ENCODE assay signal across 1 cellular context in genomic region chr12:66188584-66189475, GRCh38.
TF ChIP-seq lines count a peak whose summit lies in the region.

A gene with protein sequence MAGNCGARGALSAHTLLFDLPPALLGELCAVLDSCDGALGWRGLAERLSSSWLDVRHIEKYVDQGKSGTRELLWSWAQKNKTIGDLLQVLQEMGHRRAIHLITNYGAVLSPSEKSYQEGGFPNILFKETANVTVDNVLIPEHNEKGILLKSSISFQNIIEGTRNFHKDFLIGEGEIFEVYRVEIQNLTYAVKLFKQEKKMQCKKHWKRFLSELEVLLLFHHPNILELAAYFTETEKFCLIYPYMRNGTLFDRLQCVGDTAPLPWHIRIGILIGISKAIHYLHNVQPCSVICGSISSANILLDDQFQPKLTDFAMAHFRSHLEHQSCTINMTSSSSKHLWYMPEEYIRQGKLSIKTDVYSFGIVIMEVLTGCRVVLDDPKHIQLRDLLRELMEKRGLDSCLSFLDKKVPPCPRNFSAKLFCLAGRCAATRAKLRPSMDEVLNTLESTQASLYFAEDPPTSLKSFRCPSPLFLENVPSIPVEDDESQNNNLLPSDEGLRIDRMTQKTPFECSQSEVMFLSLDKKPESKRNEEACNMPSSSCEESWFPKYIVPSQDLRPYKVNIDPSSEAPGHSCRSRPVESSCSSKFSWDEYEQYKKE (plus strand): TSS chr12:66189214. CDS start chr12:66189300, 86 bp downstream.

TF ChIP-seq in K562, 482 proteins besides CTCF, POLR2A, EP300 and RAD21:
- TF ChIP-seq ZBTB34 (CRISPR knock-in tag; IDR thresholded peaks at IDR 0.05) (no peak), USF2 (CRISPR knock-in tag; IDR thresholded peaks at IDR 0.05) (peak; percentile 10; the same call in 1 of the 2 replicates)
